27 cellular contexts compared by ENCODE assay signal in genomic region chr14:78714722-78715121, GRCh38.
DNase-seq lines count a peak whose midpoint lies in the region.
"Had no signal": no experiment of that assay in that cellular context is flagged by ENCODE, and none has a peak within 500 bp of the region (broad histone marks: within the 10 kb centered on the region; RNA-seq: fewer than 3 reads in every experiment).

No MANE protein-coding gene starts in this region.

- H3K18ac ChIP-seq in mesendoderm (ENCODE audit: low read length) = no peak overlapping the region

- no peak overlapping the region for H3K4me3 ChIP-seq in mesendoderm (ENCODE audit: low read length)
- H3K4me3 ChIP-seq: A549; BLaER1; BLaER1 treated with 17β-estradiol and CSF1 and Interleukin-3, amounts not matched to agents 10 nM and 100 nM had no signal

- no peak overlapping the region for H2BK5ac ChIP-seq in mesendoderm (ENCODE audit: low read length)

- H3K36me3 ChIP-seq in mesendoderm (ENCODE audit: control insufficient read depth, insufficient read depth, low read length) = no peaks in the 10 kb centered on the region
- H3K36me3 ChIP-seq: BE2C; BLaER1; BLaER1 treated with 17β-estradiol and CSF1 and Interleukin-3, amounts not matched to agents 10 nM and 100 nM had no signal

- H4K5ac ChIP-seq in mesendoderm (ENCODE audit: low read length) = no peak overlapping the region

- intact Hi-C loops in posterior vena cava (cut with DNase I) = no loop called here

- H3K27me3 ChIP-seq in mesendoderm (ENCODE audit: insufficient read depth, low read length, poor library complexity) = no peaks in the 10 kb centered on the region
- H3K27me3 ChIP-seq: BE2C; BLaER1; BLaER1 treated with 17β-estradiol and CSF1 and Interleukin-3, amounts not matched to agents 10 nM and 100 nM had no signal

- no peak overlapping the region for H4K8ac ChIP-seq in mesendoderm (ENCODE audit: low read depth, low read length)

- no peak overlapping the region for H3K9ac ChIP-seq in mesendoderm (ENCODE audit: low read length)
- H3K9ac ChIP-seq: BLaER1; BLaER1 treated with 17β-estradiol and CSF1 and Interleukin-3, amounts not matched to agents 10 nM and 100 nM had no signal

- no peaks in the 10 kb centered on the region for H3K4me1 ChIP-seq in mesendoderm (ENCODE audit: control insufficient read depth, low read depth, low read length)
- H3K4me1 ChIP-seq: A549; BE2C; BLaER1; BLaER1 treated with 17β-estradiol and CSF1 and Interleukin-3, amounts not matched to agents 10 nM and 100 nM; Caco-2 had no signal

- no peak overlapping the region for H2AK5ac ChIP-seq in mesendoderm (ENCODE audit: low read length)

- H3K56ac ChIP-seq in mesendoderm (ENCODE audit: low read length) = no peak overlapping the region

- no peak overlapping the region for H3K23ac ChIP-seq in mesendoderm (ENCODE audit: low read length)

- no peak overlapping the region for H3K4me2 ChIP-seq in mesendoderm (ENCODE audit: low read length)
- H3K4me2 ChIP-seq: A549; BLaER1; BLaER1 treated with 17β-estradiol and CSF1 and Interleukin-3, amounts not matched to agents 10 nM and 100 nM had no signal

- H3K4ac ChIP-seq in mesendoderm (ENCODE audit: low read depth, low read length) = no peak overlapping the region

- no peaks in the 10 kb centered on the region for H3K79me1 ChIP-seq in mesendoderm (ENCODE audit: low read length)

- no peak overlapping the region for H2BK15ac ChIP-seq in mesendoderm (replicated peaks; ENCODE audit: low read depth)

- no peak overlapping the region for H3K27ac ChIP-seq in mesendoderm (ENCODE audit: low read depth, low read length)
- H3K27ac ChIP-seq: 22Rv1; A549; BLaER1; BLaER1 treated with 17β-estradiol and CSF1 and Interleukin-3, amounts not matched to agents 10 nM and 100 nM; C4-2B had no signal

- peak; percentile 76 for DNase-seq in posterior vena cava (ENCODE audit: low spot score)
- no peak for DNase-seq in mesendoderm
- DNase-seq: 8988T; ACHN; AML-193; BE2C; C1 segment of cervical spinal cord; Caco-2; Calu3; CD4-positive, alpha-beta memory T cell; CD4-positive, alpha-beta T cell; CD4-positive, CD25-positive, alpha-beta regulatory T cell; CD8-positive, alpha-beta memory T cell; CD8-positive, alpha-beta T cell; COR-L47; DMS 273 treated with DMSO at 0.1 percent for 48 hours; DMS153; DMS53; DMS79; DMS79 treated with DMSO at 0.1 percent for 48 hours; DND-41; EL had no signal

- H2BK120ac ChIP-seq in mesendoderm (ENCODE audit: low read depth, low read length) = no peak overlapping the region

- WGBS in mesendoderm (ENCODE audit: extremely low coverage, insufficient coverage, low lambda C conversion rate) = no CpG with 5 or more reads among the region's 19 CpGs

- no peaks in the 10 kb centered on the region for H3K79me2 ChIP-seq in mesendoderm (ENCODE audit: control insufficient read depth, insufficient read depth, low read length)
